Comparison of ENCODE assay signal across 9 cellular contexts in the genomic region with DNA sequence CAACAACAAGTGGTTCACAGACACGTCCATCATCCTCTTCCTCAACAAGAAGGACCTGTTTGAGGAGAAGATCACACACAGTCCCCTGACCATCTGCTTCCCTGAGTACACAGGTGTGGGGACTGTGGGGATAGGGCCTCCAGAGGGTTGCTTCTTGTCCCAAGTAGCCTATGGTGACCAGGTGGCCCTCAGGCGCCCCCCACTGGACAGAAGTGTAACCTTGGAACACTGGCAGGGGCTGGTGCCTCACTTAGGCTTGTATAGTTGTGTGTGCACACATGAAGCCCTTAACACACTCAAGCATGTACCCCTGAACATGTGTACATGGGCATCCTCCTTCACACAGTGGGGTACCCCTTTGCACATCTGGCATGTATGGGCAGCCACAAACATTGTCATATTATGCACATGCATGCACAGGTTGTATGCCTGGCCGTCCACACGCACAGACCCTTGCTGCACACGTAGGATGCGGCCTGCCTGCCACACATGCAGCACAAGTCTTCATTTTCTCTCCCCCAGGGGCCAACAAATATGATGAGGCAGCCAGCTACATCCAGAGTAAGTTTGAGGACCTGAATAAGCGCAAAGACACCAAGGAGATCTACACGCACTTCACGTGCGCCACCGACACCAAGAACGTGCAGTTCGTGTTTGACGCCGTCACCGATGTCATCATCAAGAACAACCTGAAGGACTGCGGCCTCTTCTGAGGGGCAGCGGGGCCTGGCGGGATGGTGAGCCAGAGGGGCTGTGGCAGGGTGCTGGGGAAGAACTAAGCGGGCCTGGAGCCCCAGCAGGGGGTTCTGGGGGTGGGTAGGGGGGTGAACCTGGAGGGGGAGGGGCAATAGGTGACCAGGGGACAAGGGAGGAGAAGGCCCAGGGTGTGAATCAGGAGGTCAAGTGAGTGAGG. TPM values are rescaled to one million over a fixed set of nuclear protein-coding genes. Genes with fewer than 3 reads are reported as not detected.
A peak's percentile ranks its signal among the peaks of the same experiment; 100 is the strongest.
DNase-seq lines count a peak whose midpoint lies in the region; ATAC-seq lines count a peak whose summit lies in the region.
"Had no signal": no experiment of that assay in that cellular context is flagged by ENCODE, and none has a peak within 500 bp of the region (broad histone marks: within the 10 kb centered on the region; RNA-seq: fewer than 3 reads in every experiment).

No MANE protein-coding gene starts in this region.

- no peak overlapping the region for H2AFZ ChIP-seq in trophoblast cell (ENCODE audit: insufficient read depth, low read length, poor library complexity)

- no peak overlapping the region for H4K91ac ChIP-seq in trophoblast cell (ENCODE audit: low read depth, low read length)

- H3K14ac ChIP-seq in trophoblast cell (ENCODE audit: low read length), result no peak overlapping the region

- H3K4me1 ChIP-seq in NT2/D1 (ENCODE audit: insufficient read depth, insufficient read length) (peaks cover 48% of the 10 kb centered on the region), trophoblast cell (ENCODE audit: control insufficient read depth in 1 of 2, insufficient read depth in 2 of 2, low read length in 2 of 2) (peaks cover 13 to 21% of the 10 kb centered on the region in 2 experiments)

- peaks cover 7% of the 10 kb centered on the region for H3K79me2 ChIP-seq in trophoblast cell (ENCODE audit: control insufficient read depth, insufficient read depth, low read length, poor library complexity)

- peak overlapping the region; percentile 52 for H3K9ac ChIP-seq in NT2/D1 (ENCODE audit: insufficient read length, low read depth)
- H3K9ac ChIP-seq in trophoblast cell (ENCODE audit: low read length), result no peak overlapping the region

- H3K23ac ChIP-seq in trophoblast cell (ENCODE audit: low read length), result no peak overlapping the region

- H2BK12ac ChIP-seq in trophoblast cell (ENCODE audit: low read length), result no peak overlapping the region

- H3K4me3 ChIP-seq in NT2/D1 (ENCODE audit: insufficient read length, low read depth) (no peak overlapping the region), trophoblast cell (ENCODE audit: low read depth, low read length) (no peak overlapping the region)

- H3K18ac ChIP-seq in trophoblast cell (ENCODE audit: low read length), result no peak overlapping the region

- DNase-seq in SKM-1 treated with dmso at 0.1 percent for 144 hours (lab: John Stamatoyannopoulos, UW; ENCODE audit: unreplicated experiment), result peak; percentile 25
- DNase-seq in SKM-1 (lab: John Stamatoyannopoulos, UW; ENCODE audit: unreplicated experiment), result no peak
- DNase-seq in NT2/D1 (ENCODE audit: low read depth, low spot score), result no peak
- peak; percentile 40 to 60 for DNase-seq in trophoblast cell
- no peak for DNase-seq in NCI-H1436 treated with DMSO at 0.1 percent for 48 hours (lab: John Stamatoyannopoulos, UW)
- no peak for DNase-seq in LoVo (ENCODE audit: low spot score)

- no peaks in the 10 kb centered on the region for H3K9me3 ChIP-seq in NT2/D1 (ENCODE audit: insufficient read depth, low read length)
- H3K9me3 ChIP-seq in trophoblast cell (ENCODE audit: insufficient read depth, low read depth, low read length), result no peaks in the 10 kb centered on the region

- H2BK120ac ChIP-seq in trophoblast cell (ENCODE audit: insufficient read depth, low read length, poor library complexity), result no peak overlapping the region

- peaks cover 15% of the 10 kb centered on the region for H3K79me1 ChIP-seq in trophoblast cell (ENCODE audit: low read length)

- no peak overlapping the region for H2BK5ac ChIP-seq in trophoblast cell (ENCODE audit: low read depth, low read length, poor library complexity)

- ATAC-seq in HG02798 (IDR thresholded peaks at IDR 0.05; ENCODE audit: poor library complexity, unreplicated experiment), result no peak
- ATAC-seq: activated T-cell treated with anti-CD3 and anti-CD28 coated beads, Interleukin-2, amount 50 U/mL, for 72 hours had no signal

- no peak overlapping the region for H3K4me2 ChIP-seq in trophoblast cell (ENCODE audit: low read length)

- H3K36me3 ChIP-seq in NT2/D1 (ENCODE audit: insufficient read depth, insufficient read length, low read length) (peaks cover 71% of the 10 kb centered on the region), trophoblast cell (ENCODE audit: control insufficient read depth in 1 of 2, insufficient read depth in 2 of 2, low read length in 2 of 2) (peaks cover 54 to 61% of the 10 kb centered on the region in 2 experiments)

- H4K12ac ChIP-seq in trophoblast cell (ENCODE audit: low read depth, low read length), result no peak overlapping the region

- H3K4ac ChIP-seq in trophoblast cell (ENCODE audit: low read depth, low read length), result no peak overlapping the region

- no peak overlapping the region for H2AK5ac ChIP-seq in trophoblast cell (ENCODE audit: low read length)

- H4K8ac ChIP-seq in trophoblast cell (ENCODE audit: low read depth, low read length), result no peak overlapping the region

- no CpG with 5 or more reads among the region's 20 CpGs for WGBS in trophoblast cell (ENCODE audit: extremely low coverage, insufficient coverage, insufficient read length)

- no peaks in the 10 kb centered on the region for H3K27me3 ChIP-seq in NT2/D1 (ENCODE audit: insufficient read depth, insufficient read length)
- H3K27me3 ChIP-seq in trophoblast cell (ENCODE audit: insufficient read depth, low read length), result no peaks in the 10 kb centered on the region

- H3K27ac ChIP-seq in cingulate gyrus (ENCODE audit: low read depth, low read length) (peak overlapping the region; percentile 88), trophoblast cell (ENCODE audit: low read depth, low read length) (no peak overlapping the region)

RNA-seq across cellular contexts. Expression of gene SEMA3B, which starts 11.7 kb away (rescaled TPM):
- 1.8 and 2.0 TPM in 2 replicates for polyA plus RNA-seq in trophoblast cell (2013)

RNA-seq across cellular contexts. Expression of gene GNAI2, which starts 21.2 kb away (rescaled TPM):
- 191 and 192 TPM in 2 replicates for polyA plus RNA-seq in trophoblast cell (2013)

RNA-seq across cellular contexts. Expression of gene LSMEM2, which starts 21.7 kb away (rescaled TPM):
- polyA plus RNA-seq in trophoblast cell (2013), result 0.06 and 0.08 TPM in 2 replicates

RNA-seq across cellular contexts. Expression of gene IFRD2, which starts 35.0 kb away (rescaled TPM):
- polyA plus RNA-seq in trophoblast cell (2013), result 36.9 and 37.3 TPM in 2 replicates

RNA-seq across cellular contexts. Expression of gene HYAL3, which starts 42.0 kb away (rescaled TPM):
- polyA plus RNA-seq in trophoblast cell (2013), result 10.8 and 11.2 TPM in 2 replicates

Comparison
In these comparisons a context has a peak if more than half of its experiments do, and no peak if none do; other contexts are left out.
1. DNase-seq: peak in SKM-1 treated with dmso at 0.1 percent for 144 hours (single experiment) and trophoblast cell (2 of 2); none in SKM-1 (single experiment), NT2/D1 (single experiment), NCI-H1436 treated with DMSO at 0.1 percent for 48 hours (single experiment) and LoVo (single experiment).